In genomic region chr11:74417860-74418508, GRCh38 we compare ENCODE assay signal across 11 cellular contexts. TPM values are rescaled to one million over a fixed set of nuclear protein-coding genes. Genes with fewer than 3 reads are reported as not detected.
A peak's percentile ranks its signal among the peaks of the same experiment; 100 is the strongest.
DNase-seq lines count a peak whose midpoint lies in the region; ATAC-seq, FAIRE-seq and TF ChIP-seq lines count a peak whose summit lies in the region.
"Had no signal": no experiment of that assay in that cellular context is flagged by ENCODE, and none has a peak within 500 bp of the region (broad histone marks: within the 10 kb centered on the region; RNA-seq: fewer than 3 reads in every experiment).

No MANE protein-coding gene starts in this region.

- H3K36me3 Mint-ChIP-seq in activated CD4-positive, alpha-beta T cell treated with anti-CD3 and anti-CD28 coated beads, Interleukin-2, amount 10 ng/mL, durations not matched to agents 24 days and 14 days (ENCODE audit: low read depth) = no peaks in the 10 kb centered on the region
- H3K36me3 Mint-ChIP-seq in activated T-cell treated with anti-CD3 and anti-CD28 coated beads, Interleukin-2, amount 50 U/mL, for 72 hours (ENCODE audit: insufficient read depth in 2 of 2) = no peaks in the 10 kb centered on the region

- peaks cover 4% of the 10 kb centered on the region for H3K27me3 Mint-ChIP-seq in activated CD4-positive, alpha-beta T cell treated with anti-CD3 and anti-CD28 coated beads, Interleukin-2, amount 10 ng/mL, durations not matched to agents 24 days and 14 days
- H3K27me3 Mint-ChIP-seq in activated T-cell treated with anti-CD3 and anti-CD28 coated beads, Interleukin-2, amount 50 U/mL, for 72 hours (ENCODE audit: low read depth) = no peaks in the 10 kb centered on the region

- no peaks in the 10 kb centered on the region for H3K9me3 Mint-ChIP-seq in activated CD4-positive, alpha-beta T cell treated with anti-CD3 and anti-CD28 coated beads, Interleukin-2, amount 10 ng/mL, durations not matched to agents 24 days and 14 days
- H3K9me3 Mint-ChIP-seq in activated T-cell treated with anti-CD3 and anti-CD28 coated beads, Interleukin-2, amount 50 U/mL, for 72 hours = no peaks in the 10 kb centered on the region
- H3K9me3 Mint-ChIP-seq: activated T-cell treated with anti-CD3 and anti-CD28 coated beads, Interleukin-2, amount 50 U/mL, for 4 hours had no signal

- dilution Hi-C loops in keratinocyte (cut with MboI; ENCODE audit: extremely low pct_ligation_motif_present, low sequenced_read_pairs) = no loop called here

- intact Hi-C loops in activated CD4-positive, alpha-beta T cell treated with anti-CD3 and anti-CD28 coated beads, Interleukin-2, amount 10 ng/mL, durations not matched to agents 24 days and 14 days (cut with micrococcal nuclease) = loop anchor here (2.0 kb wide), 2 partner anchors 19 to 27 kb away; partner anchors contain the start of gene PGM2L1
- intact Hi-C loops in thyroid gland (cut with DNase I) = no loop called here

- H3K4me3 Mint-ChIP-seq in activated CD4-positive, alpha-beta T cell treated with anti-CD3 and anti-CD28 coated beads, Interleukin-2, amount 10 ng/mL, durations not matched to agents 24 days and 14 days = no peak overlapping the region
- H3K4me3 Mint-ChIP-seq in activated T-cell treated with anti-CD3 and anti-CD28 coated beads, Interleukin-2, amount 50 U/mL, for 72 hours = no peak overlapping the region

- H3K27ac ChIP-seq in keratinocyte (ENCODE audit: control insufficient read depth, insufficient read depth, low read length) = peak overlapping the region; percentile 58
- peak overlapping the region; percentile 94 to 98 (median 97) for H3K27ac ChIP-seq in thyroid gland
- H3K27ac ChIP-seq: BLaER1 had no signal

- no peak for TF ChIP-seq CTCF in keratinocyte (optimal IDR thresholded peaks at IDR 0.05 in 1 of 3, IDR thresholded peaks at IDR 0.05 in 1 of 3, conservative IDR thresholded peaks at IDR 0.05 in 1 of 3; ENCODE audit: extremely low read depth in 1 of 3, insufficient read depth in 2 of 3, low read length in 3 of 3)
- TF ChIP-seq CTCF in thyroid gland (IDR thresholded peaks at IDR 0.05) = no peak

- H3K4me1 ChIP-seq in keratinocyte (ENCODE audit: control insufficient read depth, extremely low read depth, insufficient read depth, low read length) = peaks cover 26% of the 10 kb centered on the region
- peaks cover 36 to 42% of the 10 kb centered on the region in 2 donors for H3K4me1 ChIP-seq in thyroid gland
- H3K4me1 ChIP-seq: BLaER1 had no signal

- H3K36me3 ChIP-seq in keratinocyte (ENCODE audit: control insufficient read depth in 2 of 2, extremely low read depth in 1 of 2, insufficient read depth in 2 of 2, low read length in 2 of 2) = no peaks in the 10 kb centered on the region
- no peaks in the 10 kb centered on the region for H3K36me3 ChIP-seq in thyroid gland
- H3K36me3 ChIP-seq: BLaER1 had no signal

- H4K20me1 ChIP-seq in keratinocyte (ENCODE audit: control insufficient read depth, extremely low read depth, insufficient read depth, low read length) = no peaks in the 10 kb centered on the region
- H4K20me1 ChIP-seq: BLaER1 had no signal

- H2AFZ ChIP-seq in keratinocyte (ENCODE audit: control insufficient read depth, low read length) = no peak overlapping the region

- TF ChIP-seq POLR2A in thyroid gland (IDR thresholded peaks at IDR 0.05) = no peak

- H3K4me3 ChIP-seq in keratinocyte (ENCODE audit: control insufficient read depth in 2 of 3, extremely low read depth in 1 of 3, insufficient read depth in 2 of 3, low read depth in 1 of 3, low read length in 3 of 3) = no peak overlapping the region
- no peak overlapping the region for H3K4me3 ChIP-seq in thyroid gland (replicated peaks in 1 of 3)
- H3K4me3 ChIP-seq: BLaER1 had no signal

- ATAC-seq in activated T-cell treated with anti-CD3 and anti-CD28 coated beads, Interleukin-2, amount 50 U/mL, for 72 hours (replicated peaks in 1 of 2) = peak; percentile 28 to 45
- ATAC-seq in HG03432 (IDR thresholded peaks at IDR 0.05; ENCODE audit: unreplicated experiment) = no peak

- H3K9me3 ChIP-seq in keratinocyte (ENCODE audit: control insufficient read depth, low read depth, low read length) = no peaks in the 10 kb centered on the region
- no peaks in the 10 kb centered on the region for H3K9me3 ChIP-seq in thyroid gland
- H3K9me3 ChIP-seq: BLaER1 had no signal

- H3K4me1 Mint-ChIP-seq in activated CD4-positive, alpha-beta T cell treated with anti-CD3 and anti-CD28 coated beads, Interleukin-2, amount 10 ng/mL, durations not matched to agents 24 days and 14 days = peaks cover 15% of the 10 kb centered on the region
- peaks cover 28% of the 10 kb centered on the region for H3K4me1 Mint-ChIP-seq in activated T-cell treated with anti-CD3 and anti-CD28 coated beads, Interleukin-2, amount 50 U/mL, for 72 hours (ENCODE audit: low read depth)

- FAIRE-seq in keratinocyte (lab: Jason Lieb, UNC) = no peak
- FAIRE-seq: frontal cortex had no signal

- H3K27ac Mint-ChIP-seq in activated CD4-positive, alpha-beta T cell treated with anti-CD3 and anti-CD28 coated beads, Interleukin-2, amount 10 ng/mL, durations not matched to agents 24 days and 14 days = peak overlapping the region; percentile 85
- H3K27ac Mint-ChIP-seq in activated T-cell treated with anti-CD3 and anti-CD28 coated beads, Interleukin-2, amount 50 U/mL, for 72 hours = no peak overlapping the region

- no peak for DNase-seq in activated CD4-positive, alpha-beta T cell treated with anti-CD3 and anti-CD28 coated beads, Interleukin-2, amount 10 ng/mL, durations not matched to agents 24 days and 14 days
- DNase-seq in activated CD4-positive, alpha-beta T cell treated with anti-CD3 and anti-CD28 coated beads, Interleukin-2, amount 50 U/mL, for 1 hour = no peak
- DNase-seq in activated T-cell treated with anti-CD3 and anti-CD28 coated beads, Interleukin-2, amount 50 U/mL, for 72 hours = no peak
- DNase-seq in keratinocyte (ENCODE audit: low read depth, low spot score) (no peak), thyroid gland (peak; percentile 23 to 40), T-helper 9 cell (no peak), A172 (ENCODE audit: low spot score) (no peak)
- DNase-seq: activated T-cell treated with anti-CD3 and anti-CD28 coated beads, Interleukin-2, amount 50 U/mL, for 4 hours had no signal

- peak overlapping the region; percentile 33 for H3K4me2 ChIP-seq in keratinocyte (ENCODE audit: control insufficient read depth, extremely low read depth, insufficient read depth, low read depth, low read length)
- H3K4me2 ChIP-seq: BLaER1 had no signal

- H3K27me3 ChIP-seq in keratinocyte (ENCODE audit: control insufficient read depth, extremely low read depth, insufficient read depth, low read length) (no peaks in the 10 kb centered on the region), thyroid gland (no peaks in the 10 kb centered on the region)
- H3K27me3 ChIP-seq: BLaER1 had no signal

- H3K9ac ChIP-seq in keratinocyte (ENCODE audit: control insufficient read depth, extremely low read depth, insufficient read depth, low read length) = no peak overlapping the region
- H3K9ac ChIP-seq: BLaER1 had no signal

- no peaks in the 10 kb centered on the region for H3K9me1 ChIP-seq in keratinocyte (ENCODE audit: control insufficient read depth, extremely low read depth, insufficient read depth, low read length)

- H3K79me2 ChIP-seq in keratinocyte (ENCODE audit: control insufficient read depth, insufficient read depth, low read length) = no peaks in the 10 kb centered on the region

- WGBS in thyroid gland, 2 donors = 56 to 72% methylated on average over 4 of the region's 4 CpGs

RNA-seq across cellular contexts. Expression of gene PGM2L1, which starts 19.8 kb away (rescaled TPM):
- total RNA-seq in activated CD4-positive, alpha-beta T cell treated with anti-CD3 and anti-CD28 coated beads, Interleukin-2, amount 10 ng/mL, durations not matched to agents 24 days and 14 days = 4.7 and 4.9 TPM in 2 replicates
- 10 to 100 TPM; 12.1 to 16.4 TPM for total RNA-seq in activated T-cell treated with anti-CD3 and anti-CD28 coated beads, Interleukin-2, amount 50 U/mL, for 72 hours
- 2.3 to 3.1 TPM (median 2.7 TPM) in 3 replicates for polyA plus RNA-seq in keratinocyte
- 0.81 TPM for polyA plus RNA-seq in keratinocyte (2011; ENCODE audit: low read depth)
- polyA plus RNA-seq in keratinocyte (2011; cell fraction: cytosol; rRNA removed) = 2.0 and 3.6 TPM in 2 replicates
- polyA plus RNA-seq in keratinocyte (2011; cell fraction: nucleus; rRNA removed) = 5.0 and 6.0 TPM in 2 replicates
- polyA plus RNA-seq in keratinocyte (2012; ENCODE audit: low replicate concordance) = 0.63 and 3.4 TPM in 2 replicates
- 1.1 to 4.4 TPM (median 2.1 TPM) in 3 replicates for polyA minus RNA-seq in keratinocyte
- 7.7 TPM for polyA minus RNA-seq in keratinocyte (2011; cell fraction: cytosol; rRNA and poly(A)+ RNA removed)
- polyA minus RNA-seq in keratinocyte (2011; cell fraction: nucleus; rRNA and poly(A)+ RNA removed) = 8.2 and 12.6 TPM in 2 replicates
- total RNA-seq in thyroid gland = 10 to 100 TPM in 1 of 4 donors, 1 to 10 TPM in 3; 5.0 to 11.4 (median 5.6) TPM
- total RNA-seq in A172 (2014; rRNA removed; shearing (Covaris generic)) = 10.4 and 13.7 TPM in 2 replicates

RNA-seq across cellular contexts. Expression of gene KCNE3, which starts 49.4 kb away (rescaled TPM):
- total RNA-seq in activated CD4-positive, alpha-beta T cell treated with anti-CD3 and anti-CD28 coated beads, Interleukin-2, amount 10 ng/mL, durations not matched to agents 24 days and 14 days = not detected in 2 replicates
- total RNA-seq in activated T-cell treated with anti-CD3 and anti-CD28 coated beads, Interleukin-2, amount 50 U/mL, for 72 hours = not detected
- not detected in 3 replicates for polyA plus RNA-seq in keratinocyte
- not detected for polyA plus RNA-seq in keratinocyte (2011; ENCODE audit: low read depth)
- polyA plus RNA-seq in keratinocyte (2011; cell fraction: cytosol; rRNA removed) = not detected in 2 replicates
- polyA plus RNA-seq in keratinocyte (2011; cell fraction: nucleus; rRNA removed) = 0.16 TPM in 1 of 2 replicates, not detected in the other
- not detected in 2 replicates for polyA plus RNA-seq in keratinocyte (2012; ENCODE audit: low replicate concordance)
- polyA minus RNA-seq in keratinocyte = not detected in 3 replicates
- polyA minus RNA-seq in keratinocyte (2011; cell fraction: cytosol; rRNA and poly(A)+ RNA removed) = not detected
- not detected in 2 replicates for polyA minus RNA-seq in keratinocyte (2011; cell fraction: nucleus; rRNA and poly(A)+ RNA removed)
- 1 to 10 TPM; 3.9 to 7.9 (median 5.7) TPM for total RNA-seq in thyroid gland
- not detected in 2 replicates for total RNA-seq in A172 (2014; rRNA removed; shearing (Covaris generic))
- total RNA-seq: activated T-cell treated with anti-CD3 and anti-CD28 coated beads, Interleukin-2, amount 50 U/mL, for 4 hours had no signal

Comparison
In these comparisons a context has a peak if more than half of its experiments do, and no peak if none do; other contexts are left out.
1. DNase-seq: peak in thyroid gland (2 of 2); none in activated CD4-positive, alpha-beta T cell treated with anti-CD3 and anti-CD28 coated beads, Interleukin-2, amount 10 ng/mL, durations not matched to agents 24 days and 14 days (single experiment), activated CD4-positive, alpha-beta T cell treated with anti-CD3 and anti-CD28 coated beads, Interleukin-2, amount 50 U/mL, for 1 hour (single experiment), activated T-cell treated with anti-CD3 and anti-CD28 coated beads, Interleukin-2, amount 50 U/mL, for 72 hours (0 of 2), keratinocyte (single experiment), T-helper 9 cell (single experiment) and A172 (single experiment).